Comparison of ENCODE assay signal across 1 cellular context in the genomic region with DNA sequence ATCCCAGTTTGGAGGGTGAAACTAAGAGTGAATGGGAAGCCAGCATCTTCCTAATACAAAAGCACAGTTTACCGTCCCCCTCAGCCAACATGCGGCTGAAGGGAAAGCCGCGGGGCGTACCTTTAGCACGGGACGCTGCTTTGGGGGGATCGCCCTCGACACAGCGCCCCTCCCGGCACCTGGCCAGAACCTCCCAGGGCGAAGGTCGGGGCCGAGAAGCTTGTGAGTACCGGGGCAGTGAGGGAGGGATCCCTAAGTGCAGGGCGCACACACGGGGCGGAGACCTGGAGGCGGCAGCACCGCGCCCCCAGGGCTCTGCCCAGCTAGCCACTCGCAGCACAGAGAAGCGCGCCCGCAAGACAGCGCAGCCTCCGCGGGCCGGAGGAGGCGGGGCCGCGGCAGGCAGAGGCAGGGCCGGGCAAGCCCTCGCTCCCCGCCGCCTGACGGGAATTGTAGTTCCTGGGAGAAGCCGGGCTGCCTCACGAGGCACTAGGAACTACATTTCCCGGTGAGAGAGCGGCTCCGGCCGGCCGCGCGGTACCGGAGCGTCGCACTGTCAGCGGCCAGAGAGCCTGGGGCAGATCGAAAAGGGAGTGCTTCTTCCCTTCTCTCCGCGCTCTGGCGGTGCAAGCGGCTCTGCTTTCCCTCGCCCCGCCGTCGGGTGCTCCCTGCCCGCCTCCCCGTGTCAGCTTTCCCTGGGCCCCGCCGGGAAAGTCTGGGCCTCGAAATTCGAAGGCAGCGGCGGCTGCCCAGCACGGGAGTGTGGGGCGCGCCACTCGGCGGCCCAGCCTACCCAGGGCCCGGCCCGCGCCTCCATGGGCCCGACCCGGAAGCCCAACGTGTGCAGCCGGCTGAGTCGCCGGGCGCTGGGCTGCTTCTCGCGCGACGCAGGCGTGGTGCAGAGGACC.
TF ChIP-seq lines count a peak whose summit lies in the region.

A gene with protein sequence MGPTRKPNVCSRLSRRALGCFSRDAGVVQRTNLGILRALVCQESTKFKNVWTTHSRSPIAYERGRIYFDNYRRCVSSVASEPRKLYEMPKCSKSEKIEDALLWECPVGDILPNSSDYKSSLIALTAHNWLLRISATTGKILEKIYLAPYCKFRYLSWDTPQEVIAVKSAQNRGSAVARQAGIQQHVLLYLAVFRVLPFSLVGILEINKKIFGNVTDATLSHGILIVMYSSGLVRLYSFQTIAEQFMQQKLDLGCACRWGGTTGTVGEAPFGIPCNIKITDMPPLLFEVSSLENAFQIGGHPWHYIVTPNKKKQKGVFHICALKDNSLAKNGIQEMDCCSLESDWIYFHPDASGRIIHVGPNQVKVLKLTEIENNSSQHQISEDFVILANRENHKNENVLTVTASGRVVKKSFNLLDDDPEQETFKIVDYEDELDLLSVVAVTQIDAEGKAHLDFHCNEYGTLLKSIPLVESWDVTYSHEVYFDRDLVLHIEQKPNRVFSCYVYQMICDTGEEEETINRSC (plus strand): TSS at position 464 of the 908 bp plus-strand sequence. CDS start 352 bp downstream, at position 816.
A gene with protein sequence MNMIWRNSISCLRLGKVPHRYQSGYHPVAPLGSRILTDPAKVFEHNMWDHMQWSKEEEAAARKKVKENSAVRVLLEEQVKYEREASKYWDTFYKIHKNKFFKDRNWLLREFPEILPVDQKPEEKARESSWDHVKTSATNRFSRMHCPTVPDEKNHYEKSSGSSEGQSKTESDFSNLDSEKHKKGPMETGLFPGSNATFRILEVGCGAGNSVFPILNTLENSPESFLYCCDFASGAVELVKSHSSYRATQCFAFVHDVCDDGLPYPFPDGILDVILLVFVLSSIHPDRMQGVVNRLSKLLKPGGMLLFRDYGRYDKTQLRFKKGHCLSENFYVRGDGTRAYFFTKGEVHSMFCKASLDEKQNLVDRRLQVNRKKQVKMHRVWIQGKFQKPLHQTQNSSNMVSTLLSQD (minus strand): TSS at position 228 of the 908 bp plus-strand sequence. CDS start 41,805 bp downstream, outside the sequence.

TF ChIP-seq in WTC11, 78 proteins besides CTCF, POLR2A, EP300 and RAD21 (continued from another document and continues in another):
- TF ChIP-seq HMGA2 (CRISPR knock-in tag; IDR thresholded peaks at IDR 0.05) (no peak), ZNF317 (CRISPR knock-in tag; IDR thresholded peaks at IDR 0.05; ENCODE audit: borderline replicate concordance, low read depth) (no peak), ZNF263 (CRISPR knock-in tag; IDR thresholded peaks at IDR 0.05; ENCODE audit: low read depth) (0 out of 2 replicates have a peak, but pooled peaks have one; percentile 52), CREB1 (CRISPR knock-in tag; IDR thresholded peaks at IDR 0.05) (no peak), ZNF138 (CRISPR knock-in tag; conservative IDR thresholded peaks at IDR 0.05) (no peak), ATF1 (CRISPR knock-in tag; IDR thresholded peaks at IDR 0.05) (no peak), NR3C1 (CRISPR knock-in tag; conservative IDR thresholded peaks at IDR 0.05; ENCODE audit: low read depth) (no peak), RELA (CRISPR knock-in tag; IDR thresholded peaks at IDR 0.05; ENCODE audit: borderline replicate concordance) (peak; percentile 21; the same call in 1 of the 2 replicates), TP53 (CRISPR knock-in tag; IDR thresholded peaks at IDR 0.05) (peak; percentile 77; the same call in 1 of the 2 replicates), ETV6 (CRISPR knock-in tag; IDR thresholded peaks at IDR 0.05) (peak; percentile 83), ZNF671 (CRISPR knock-in tag; IDR thresholded peaks at IDR 0.05) (no peak), FOXJ3 (CRISPR knock-in tag; IDR thresholded peaks at IDR 0.05; ENCODE audit: borderline replicate concordance) (no peak), OVOL2 (CRISPR knock-in tag; IDR thresholded peaks at IDR 0.05; ENCODE audit: borderline replicate concordance) (no peak), TCF7 (CRISPR knock-in tag; IDR thresholded peaks at IDR 0.05; ENCODE audit: low read depth) (no peak), ZNF423 (CRISPR knock-in tag; IDR thresholded peaks at IDR 0.05) (peak; percentile 58; the same call in 1 of the 2 replicates), ZNF121 (CRISPR knock-in tag; IDR thresholded peaks at IDR 0.05) (no peak), EMX1 (CRISPR knock-in tag; IDR thresholded peaks at IDR 0.05) (no peak), ZNF416 (CRISPR knock-in tag; IDR thresholded peaks at IDR 0.05) (no peak), ZNF219 (CRISPR knock-in tag; IDR thresholded peaks at IDR 0.05; ENCODE audit: borderline replicate concordance) (no peak), CBFB (CRISPR knock-in tag; IDR thresholded peaks at IDR 0.05; ENCODE audit: low read depth) (peak; percentile 19), SMAD3 (CRISPR knock-in tag; IDR thresholded peaks at IDR 0.05; ENCODE audit: borderline replicate concordance) (peak; percentile 79; the same call in 1 of the 2 replicates)
- TF ChIP-seq, protein P1, sequence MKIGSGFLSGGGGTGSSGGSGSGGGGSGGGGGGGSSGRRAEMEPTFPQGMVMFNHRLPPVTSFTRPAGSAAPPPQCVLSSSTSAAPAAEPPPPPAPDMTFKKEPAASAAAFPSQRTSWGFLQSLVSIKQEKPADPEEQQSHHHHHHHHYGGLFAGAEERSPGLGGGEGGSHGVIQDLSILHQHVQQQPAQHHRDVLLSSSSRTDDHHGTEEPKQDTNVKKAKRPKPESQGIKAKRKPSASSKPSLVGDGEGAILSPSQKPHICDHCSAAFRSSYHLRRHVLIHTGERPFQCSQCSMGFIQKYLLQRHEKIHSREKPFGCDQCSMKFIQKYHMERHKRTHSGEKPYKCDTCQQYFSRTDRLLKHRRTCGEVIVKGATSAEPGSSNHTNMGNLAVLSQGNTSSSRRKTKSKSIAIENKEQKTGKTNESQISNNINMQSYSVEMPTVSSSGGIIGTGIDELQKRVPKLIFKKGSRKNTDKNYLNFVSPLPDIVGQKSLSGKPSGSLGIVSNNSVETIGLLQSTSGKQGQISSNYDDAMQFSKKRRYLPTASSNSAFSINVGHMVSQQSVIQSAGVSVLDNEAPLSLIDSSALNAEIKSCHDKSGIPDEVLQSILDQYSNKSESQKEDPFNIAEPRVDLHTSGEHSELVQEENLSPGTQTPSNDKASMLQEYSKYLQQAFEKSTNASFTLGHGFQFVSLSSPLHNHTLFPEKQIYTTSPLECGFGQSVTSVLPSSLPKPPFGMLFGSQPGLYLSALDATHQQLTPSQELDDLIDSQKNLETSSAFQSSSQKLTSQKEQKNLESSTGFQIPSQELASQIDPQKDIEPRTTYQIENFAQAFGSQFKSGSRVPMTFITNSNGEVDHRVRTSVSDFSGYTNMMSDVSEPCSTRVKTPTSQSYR (CRISPR knock-in tag; IDR thresholded peaks at IDR 0.05), result no peak
- TF ChIP-seq, protein P2, sequence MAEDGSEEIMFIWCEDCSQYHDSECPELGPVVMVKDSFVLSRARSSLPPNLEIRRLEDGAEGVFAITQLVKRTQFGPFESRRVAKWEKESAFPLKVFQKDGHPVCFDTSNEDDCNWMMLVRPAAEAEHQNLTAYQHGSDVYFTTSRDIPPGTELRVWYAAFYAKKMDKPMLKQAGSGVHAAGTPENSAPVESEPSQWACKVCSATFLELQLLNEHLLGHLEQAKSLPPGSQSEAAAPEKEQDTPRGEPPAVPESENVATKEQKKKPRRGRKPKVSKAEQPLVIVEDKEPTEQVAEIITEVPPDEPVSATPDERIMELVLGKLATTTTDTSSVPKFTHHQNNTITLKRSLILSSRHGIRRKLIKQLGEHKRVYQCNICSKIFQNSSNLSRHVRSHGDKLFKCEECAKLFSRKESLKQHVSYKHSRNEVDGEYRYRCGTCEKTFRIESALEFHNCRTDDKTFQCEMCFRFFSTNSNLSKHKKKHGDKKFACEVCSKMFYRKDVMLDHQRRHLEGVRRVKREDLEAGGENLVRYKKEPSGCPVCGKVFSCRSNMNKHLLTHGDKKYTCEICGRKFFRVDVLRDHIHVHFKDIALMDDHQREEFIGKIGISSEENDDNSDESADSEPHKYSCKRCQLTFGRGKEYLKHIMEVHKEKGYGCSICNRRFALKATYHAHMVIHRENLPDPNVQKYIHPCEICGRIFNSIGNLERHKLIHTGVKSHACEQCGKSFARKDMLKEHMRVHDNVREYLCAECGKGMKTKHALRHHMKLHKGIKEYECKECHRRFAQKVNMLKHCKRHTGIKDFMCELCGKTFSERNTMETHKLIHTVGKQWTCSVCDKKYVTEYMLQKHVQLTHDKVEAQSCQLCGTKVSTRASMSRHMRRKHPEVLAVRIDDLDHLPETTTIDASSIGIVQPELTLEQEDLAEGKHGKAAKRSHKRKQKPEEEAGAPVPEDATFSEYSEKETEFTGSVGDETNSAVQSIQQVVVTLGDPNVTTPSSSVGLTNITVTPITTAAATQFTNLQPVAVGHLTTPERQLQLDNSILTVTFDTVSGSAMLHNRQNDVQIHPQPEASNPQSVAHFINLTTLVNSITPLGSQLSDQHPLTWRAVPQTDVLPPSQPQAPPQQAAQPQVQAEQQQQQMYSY (CRISPR knock-in tag; IDR thresholded peaks at IDR 0.05), result no peak
- TF ChIP-seq, protein P3, sequence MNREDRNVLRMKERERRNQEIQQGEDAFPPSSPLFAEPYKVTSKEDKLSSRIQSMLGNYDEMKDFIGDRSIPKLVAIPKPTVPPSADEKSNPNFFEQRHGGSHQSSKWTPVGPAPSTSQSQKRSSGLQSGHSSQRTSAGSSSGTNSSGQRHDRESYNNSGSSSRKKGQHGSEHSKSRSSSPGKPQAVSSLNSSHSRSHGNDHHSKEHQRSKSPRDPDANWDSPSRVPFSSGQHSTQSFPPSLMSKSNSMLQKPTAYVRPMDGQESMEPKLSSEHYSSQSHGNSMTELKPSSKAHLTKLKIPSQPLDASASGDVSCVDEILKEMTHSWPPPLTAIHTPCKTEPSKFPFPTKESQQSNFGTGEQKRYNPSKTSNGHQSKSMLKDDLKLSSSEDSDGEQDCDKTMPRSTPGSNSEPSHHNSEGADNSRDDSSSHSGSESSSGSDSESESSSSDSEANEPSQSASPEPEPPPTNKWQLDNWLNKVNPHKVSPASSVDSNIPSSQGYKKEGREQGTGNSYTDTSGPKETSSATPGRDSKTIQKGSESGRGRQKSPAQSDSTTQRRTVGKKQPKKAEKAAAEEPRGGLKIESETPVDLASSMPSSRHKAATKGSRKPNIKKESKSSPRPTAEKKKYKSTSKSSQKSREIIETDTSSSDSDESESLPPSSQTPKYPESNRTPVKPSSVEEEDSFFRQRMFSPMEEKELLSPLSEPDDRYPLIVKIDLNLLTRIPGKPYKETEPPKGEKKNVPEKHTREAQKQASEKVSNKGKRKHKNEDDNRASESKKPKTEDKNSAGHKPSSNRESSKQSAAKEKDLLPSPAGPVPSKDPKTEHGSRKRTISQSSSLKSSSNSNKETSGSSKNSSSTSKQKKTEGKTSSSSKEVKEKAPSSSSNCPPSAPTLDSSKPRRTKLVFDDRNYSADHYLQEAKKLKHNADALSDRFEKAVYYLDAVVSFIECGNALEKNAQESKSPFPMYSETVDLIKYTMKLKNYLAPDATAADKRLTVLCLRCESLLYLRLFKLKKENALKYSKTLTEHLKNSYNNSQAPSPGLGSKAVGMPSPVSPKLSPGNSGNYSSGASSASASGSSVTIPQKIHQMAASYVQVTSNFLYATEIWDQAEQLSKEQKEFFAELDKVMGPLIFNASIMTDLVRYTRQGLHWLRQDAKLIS (CRISPR knock-in tag; IDR thresholded peaks at IDR 0.05; ENCODE audit: borderline replicate concordance), result peak; percentile 75; the same call in 1 of the 2 replicates
- TF ChIP-seq, protein P4, sequence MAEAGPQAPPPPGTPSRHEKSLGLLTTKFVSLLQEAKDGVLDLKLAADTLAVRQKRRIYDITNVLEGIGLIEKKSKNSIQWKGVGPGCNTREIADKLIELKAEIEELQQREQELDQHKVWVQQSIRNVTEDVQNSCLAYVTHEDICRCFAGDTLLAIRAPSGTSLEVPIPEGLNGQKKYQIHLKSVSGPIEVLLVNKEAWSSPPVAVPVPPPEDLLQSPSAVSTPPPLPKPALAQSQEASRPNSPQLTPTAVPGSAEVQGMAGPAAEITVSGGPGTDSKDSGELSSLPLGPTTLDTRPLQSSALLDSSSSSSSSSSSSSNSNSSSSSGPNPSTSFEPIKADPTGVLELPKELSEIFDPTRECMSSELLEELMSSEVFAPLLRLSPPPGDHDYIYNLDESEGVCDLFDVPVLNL (CRISPR knock-in tag; IDR thresholded peaks at IDR 0.05; ENCODE audit: borderline replicate concordance, low read depth), result no peak
- TF ChIP-seq, protein P5, sequence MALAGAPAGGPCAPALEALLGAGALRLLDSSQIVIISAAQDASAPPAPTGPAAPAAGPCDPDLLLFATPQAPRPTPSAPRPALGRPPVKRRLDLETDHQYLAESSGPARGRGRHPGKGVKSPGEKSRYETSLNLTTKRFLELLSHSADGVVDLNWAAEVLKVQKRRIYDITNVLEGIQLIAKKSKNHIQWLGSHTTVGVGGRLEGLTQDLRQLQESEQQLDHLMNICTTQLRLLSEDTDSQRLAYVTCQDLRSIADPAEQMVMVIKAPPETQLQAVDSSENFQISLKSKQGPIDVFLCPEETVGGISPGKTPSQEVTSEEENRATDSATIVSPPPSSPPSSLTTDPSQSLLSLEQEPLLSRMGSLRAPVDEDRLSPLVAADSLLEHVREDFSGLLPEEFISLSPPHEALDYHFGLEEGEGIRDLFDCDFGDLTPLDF (CRISPR knock-in tag; IDR thresholded peaks at IDR 0.05), result no peak
- TF ChIP-seq, protein P6, sequence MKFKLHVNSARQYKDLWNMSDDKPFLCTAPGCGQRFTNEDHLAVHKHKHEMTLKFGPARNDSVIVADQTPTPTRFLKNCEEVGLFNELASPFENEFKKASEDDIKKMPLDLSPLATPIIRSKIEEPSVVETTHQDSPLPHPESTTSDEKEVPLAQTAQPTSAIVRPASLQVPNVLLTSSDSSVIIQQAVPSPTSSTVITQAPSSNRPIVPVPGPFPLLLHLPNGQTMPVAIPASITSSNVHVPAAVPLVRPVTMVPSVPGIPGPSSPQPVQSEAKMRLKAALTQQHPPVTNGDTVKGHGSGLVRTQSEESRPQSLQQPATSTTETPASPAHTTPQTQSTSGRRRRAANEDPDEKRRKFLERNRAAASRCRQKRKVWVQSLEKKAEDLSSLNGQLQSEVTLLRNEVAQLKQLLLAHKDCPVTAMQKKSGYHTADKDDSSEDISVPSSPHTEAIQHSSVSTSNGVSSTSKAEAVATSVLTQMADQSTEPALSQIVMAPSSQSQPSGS (CRISPR knock-in tag; IDR thresholded peaks at IDR 0.05; ENCODE audit: borderline replicate concordance, low read depth), result no peak
- TF ChIP-seq, protein P7, sequence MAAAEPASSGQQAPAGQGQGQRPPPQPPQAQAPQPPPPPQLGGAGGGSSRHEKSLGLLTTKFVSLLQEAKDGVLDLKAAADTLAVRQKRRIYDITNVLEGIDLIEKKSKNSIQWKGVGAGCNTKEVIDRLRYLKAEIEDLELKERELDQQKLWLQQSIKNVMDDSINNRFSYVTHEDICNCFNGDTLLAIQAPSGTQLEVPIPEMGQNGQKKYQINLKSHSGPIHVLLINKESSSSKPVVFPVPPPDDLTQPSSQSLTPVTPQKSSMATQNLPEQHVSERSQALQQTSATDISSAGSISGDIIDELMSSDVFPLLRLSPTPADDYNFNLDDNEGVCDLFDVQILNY (CRISPR knock-in tag; IDR thresholded peaks at IDR 0.05), result peak; percentile 69; the same call in 1 of the 2 replicates
- TF ChIP-seq, protein P8, sequence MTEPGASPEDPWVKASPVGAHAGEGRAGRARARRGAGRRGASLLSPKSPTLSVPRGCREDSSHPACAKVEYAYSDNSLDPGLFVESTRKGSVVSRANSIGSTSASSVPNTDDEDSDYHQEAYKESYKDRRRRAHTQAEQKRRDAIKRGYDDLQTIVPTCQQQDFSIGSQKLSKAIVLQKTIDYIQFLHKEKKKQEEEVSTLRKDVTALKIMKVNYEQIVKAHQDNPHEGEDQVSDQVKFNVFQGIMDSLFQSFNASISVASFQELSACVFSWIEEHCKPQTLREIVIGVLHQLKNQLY (CRISPR knock-in tag; IDR thresholded peaks at IDR 0.05), result no peak
- TF ChIP-seq, protein P9, sequence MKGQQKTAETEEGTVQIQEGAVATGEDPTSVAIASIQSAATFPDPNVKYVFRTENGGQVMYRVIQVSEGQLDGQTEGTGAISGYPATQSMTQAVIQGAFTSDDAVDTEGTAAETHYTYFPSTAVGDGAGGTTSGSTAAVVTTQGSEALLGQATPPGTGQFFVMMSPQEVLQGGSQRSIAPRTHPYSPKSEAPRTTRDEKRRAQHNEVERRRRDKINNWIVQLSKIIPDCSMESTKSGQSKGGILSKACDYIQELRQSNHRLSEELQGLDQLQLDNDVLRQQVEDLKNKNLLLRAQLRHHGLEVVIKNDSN (CRISPR knock-in tag; IDR thresholded peaks at IDR 0.05), result no peak; the same call in none of the 2 replicates
